Comparison of ENCODE assay signal across 8 cellular contexts in the genomic region with DNA sequence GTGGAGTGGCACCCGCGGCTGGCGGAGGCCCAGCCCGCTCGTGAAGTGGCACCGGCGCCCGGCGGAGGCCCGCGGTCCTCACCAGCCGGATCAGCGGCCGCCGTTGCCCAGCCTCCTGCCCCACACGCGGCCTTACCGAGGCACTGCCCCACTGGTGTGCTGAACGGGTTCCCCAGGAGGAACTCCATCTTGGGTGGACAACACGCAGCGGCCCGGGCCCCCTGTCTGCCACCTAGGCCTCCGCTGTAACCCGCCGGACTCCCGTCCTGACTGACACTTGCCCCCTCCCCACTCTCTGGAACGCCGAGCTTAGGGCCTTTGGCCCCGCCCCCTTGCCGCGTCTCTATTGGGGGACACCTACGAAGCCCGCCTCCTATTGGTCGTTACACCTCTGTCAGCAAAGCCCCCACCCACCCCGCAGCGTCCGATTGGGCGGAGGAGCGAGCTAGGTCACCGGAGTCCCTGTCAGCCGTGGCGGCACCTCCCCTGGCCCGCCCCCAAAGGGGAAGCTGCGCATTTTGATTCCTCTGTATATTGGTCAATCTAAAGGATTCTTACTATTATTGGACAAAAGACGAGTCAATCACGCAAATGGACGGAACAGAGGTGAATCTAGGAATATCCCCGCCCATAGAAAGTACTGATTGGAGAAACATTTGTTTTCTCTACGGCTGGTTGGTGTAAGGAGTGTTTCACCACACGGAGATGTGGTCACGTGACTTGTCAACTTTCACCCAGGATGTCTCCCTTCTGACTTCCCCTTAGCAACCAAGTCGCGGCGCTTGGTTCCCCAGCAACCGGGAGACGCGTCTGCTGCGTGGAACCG.
DNase-seq lines count a peak whose midpoint lies in the region; ATAC-seq lines count a peak whose summit lies in the region.

A gene with protein sequence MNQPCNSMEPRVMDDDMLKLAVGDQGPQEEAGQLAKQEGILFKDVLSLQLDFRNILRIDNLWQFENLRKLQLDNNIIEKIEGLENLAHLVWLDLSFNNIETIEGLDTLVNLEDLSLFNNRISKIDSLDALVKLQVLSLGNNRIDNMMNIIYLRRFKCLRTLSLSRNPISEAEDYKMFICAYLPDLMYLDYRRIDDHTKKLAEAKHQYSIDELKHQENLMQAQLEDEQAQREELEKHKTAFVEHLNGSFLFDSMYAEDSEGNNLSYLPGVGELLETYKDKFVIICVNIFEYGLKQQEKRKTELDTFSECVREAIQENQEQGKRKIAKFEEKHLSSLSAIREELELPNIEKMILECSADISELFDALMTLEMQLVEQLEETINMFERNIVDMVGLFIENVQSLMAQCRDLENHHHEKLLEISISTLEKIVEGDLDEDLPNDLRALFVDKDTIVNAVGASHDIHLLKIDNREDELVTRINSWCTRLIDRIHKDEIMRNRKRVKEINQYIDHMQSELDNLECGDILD (plus strand): TSS at position 737 of the 826 bp plus-strand sequence. CDS start 4,737 bp downstream, outside the sequence.
A gene (minus strand): TSS at position 275 of the 826 bp plus-strand sequence. CDS start 87 bp downstream, at position 188.

- H3K9me3 Mint-ChIP-seq in activated naive CD4-positive, alpha-beta T cell treated with anti-CD3 and anti-CD28 coated beads, Interleukin-2, amount 50 U/mL, for 24 hours, result no peaks in the 10 kb centered on the region

- no peaks in the 10 kb centered on the region for H3K36me3 Mint-ChIP-seq in activated naive CD4-positive, alpha-beta T cell treated with anti-CD3 and anti-CD28 coated beads, Interleukin-2, amount 50 U/mL, for 24 hours

- H3K36me3 ChIP-seq in SK-N-MC (ENCODE audit: insufficient read depth, low read length), result no peaks in the 10 kb centered on the region

- DNase-seq in NCI-H1048 (lab: John Stamatoyannopoulos, UW) (peak; percentile 99), SK-N-MC (ENCODE audit: low read depth, low spot score) (peak; percentile 99), globus pallidus (ENCODE audit: low spot score) (peak; percentile 100), non-pigmented ciliary epithelial cell (ENCODE audit: low read depth) (peak; percentile 100), superior temporal gyrus (ENCODE audit: extremely low spot score) (peak; percentile 100)

- no peak within 1 kb of the TSS for H3K27ac ChIP-seq in SK-N-MC

- H3K4me1 Mint-ChIP-seq in activated naive CD4-positive, alpha-beta T cell treated with anti-CD3 and anti-CD28 coated beads, Interleukin-2, amount 50 U/mL, for 24 hours, result peaks cover 45% of the 10 kb centered on the region

- H3K4me3 ChIP-seq in GM08714 (ENCODE audit: low read length) (peak within 1 kb of the TSS; percentile 86), SK-N-MC (peak within 1 kb of the TSS; percentile 88)

- H3K9me3 ChIP-seq in SK-N-MC (ENCODE audit: low read depth, low read length), result no peaks in the 10 kb centered on the region

- peak within 1 kb of the TSS; percentile 69 for H3K9ac ChIP-seq in SK-N-MC (ENCODE audit: insufficient read length)

- H3K4me3 Mint-ChIP-seq in activated naive CD4-positive, alpha-beta T cell treated with anti-CD3 and anti-CD28 coated beads, Interleukin-2, amount 50 U/mL, for 24 hours, result peak within 1 kb of the TSS; percentile 96

- peak within 1 kb of the TSS; percentile 85 for H3K27ac Mint-ChIP-seq in activated naive CD4-positive, alpha-beta T cell treated with anti-CD3 and anti-CD28 coated beads, Interleukin-2, amount 50 U/mL, for 24 hours

- H3K27me3 Mint-ChIP-seq in activated naive CD4-positive, alpha-beta T cell treated with anti-CD3 and anti-CD28 coated beads, Interleukin-2, amount 50 U/mL, for 24 hours, result no peaks in the 10 kb centered on the region

- peak; percentile 88 for ATAC-seq in HG02588 (IDR thresholded peaks at IDR 0.05; ENCODE audit: unreplicated experiment)
